23 cellular contexts compared by ENCODE assay signal in genomic region chr1:214977133-214977532, GRCh38.
"Had no signal": no experiment of that assay in that cellular context is flagged by ENCODE, and none has a peak within 500 bp of the region (broad histone marks: within the 10 kb centered on the region; RNA-seq: fewer than 3 reads in every experiment).

No MANE protein-coding gene starts in this region.

- H3K36me3 ChIP-seq: cardiac muscle cell, lower lobe of right lung, right atrium auricular region, spleen, suprapubic skin, tibial nerve had no signal

- H3K9me3 ChIP-seq: body of pancreas, lower lobe of right lung, right atrium auricular region, spleen, suprapubic skin, tibial nerve had no signal

- H3K27ac ChIP-seq: body of pancreas, cardiac muscle cell, coronary artery, lower lobe of right lung, right atrium auricular region, spleen, suprapubic skin had no signal

- ATAC-seq: activated CD8-positive, alpha-beta memory T cell treated with anti-CD3 and anti-CD28 coated beads, Interleukin-2, amount 10 ng/mL, durations not matched to agents 7 days and 5 days; activated CD8-positive, alpha-beta T cell treated with anti-CD3 and anti-CD28 coated beads, Interleukin-2, amount 10 ng/mL, durations not matched to agents 7 days and 5 days; activated naive CD8-positive, alpha-beta T cell treated with anti-CD3 and anti-CD28 coated beads, Interleukin-2, amount 50 U/mL, for 24 hours; body of pancreas; effector memory CD8-positive, alpha-beta T cell; lower lobe of right lung; naive thymus-derived CD8-positive, alpha-beta T cell had no signal

- DNase-seq: activated B cell treated with CpG ODN at 0.5 μM for 24 hours; activated CD8-positive, alpha-beta memory T cell treated with anti-CD3 and anti-CD28 coated beads, Interleukin-2, amount 10 ng/mL, durations not matched to agents 7 days and 5 days; activated CD8-positive, alpha-beta T cell treated with anti-CD3 and anti-CD28 coated beads, Interleukin-2, amount 10 ng/mL, durations not matched to agents 7 days and 5 days; activated naive CD8-positive, alpha-beta T cell treated with anti-CD3 and anti-CD28 coated beads, Interleukin-2, amount 50 U/mL, for 24 hours; activated T-cell treated with anti-CD3 and anti-CD28 coated beads, Interleukin-2, amount 50 U/mL, for 48 hours; amygdala; body of pancreas; cerebellar nuclear complex; effector memory CD8-positive, alpha-beta T cell; erythroblast; head of caudate nucleus; hippocampal formation; lower lobe of right lung; mesenchymal stem cell; naive thymus-derived CD8-positive, alpha-beta T cell; spleen; stimulated activated naive CD4-positive, alpha-beta T cell; T-helper 2 cell had no signal

- H3K4me1 ChIP-seq: body of pancreas, lower lobe of right lung, right atrium auricular region, spleen, suprapubic skin, tibial nerve had no signal

- H3K27me3 ChIP-seq: body of pancreas, cardiac muscle cell, right atrium auricular region, spleen, suprapubic skin, tibial nerve had no signal

- H3K4me3 ChIP-seq: body of pancreas, cardiac muscle cell, coronary artery, lower lobe of right lung, right atrium auricular region, spleen, suprapubic skin, tibial nerve had no signal
